ENCODE assay signal across 8 cellular contexts in genomic region chr7:23490357-23491131, GRCh38. TPM values are rescaled to one million over a fixed set of nuclear protein-coding genes. Genes with fewer than 3 reads are reported as not detected.
DNase-seq lines count a peak whose midpoint lies in the region; ATAC-seq and TF ChIP-seq lines count a peak whose summit lies in the region.

No MANE protein-coding gene starts in this region.

- H3K4me3 ChIP-seq in Karpas-422 (ENCODE audit: low read length) = peak overlapping the region; percentile 66

- peaks cover 11% of the 10 kb centered on the region for H3K4me1 ChIP-seq in Karpas-422 (ENCODE audit: low read length)

- no peaks in the 10 kb centered on the region for H3K9me3 Mint-ChIP-seq in activated CD4-positive, alpha-beta memory T cell treated with anti-CD3 and anti-CD28 coated beads, Interleukin-2, amount 10 ng/mL, durations not matched to agents 7 days and 5 days
- no peaks in the 10 kb centered on the region for H3K9me3 Mint-ChIP-seq in naive thymus-derived CD8-positive, alpha-beta T cell

- no peaks in the 10 kb centered on the region for H3K9me2 ChIP-seq in Karpas-422 (replicated peaks; ENCODE audit: insufficient read depth, low read length)

- H3K4me2 ChIP-seq in Karpas-422 (ENCODE audit: low read depth, low read length, poor library complexity, severe bottlenecking) = peak overlapping the region; percentile 82

- H3K27me3 Mint-ChIP-seq in activated CD4-positive, alpha-beta memory T cell treated with anti-CD3 and anti-CD28 coated beads, Interleukin-2, amount 10 ng/mL, durations not matched to agents 7 days and 5 days = no peaks in the 10 kb centered on the region
- H3K27me3 Mint-ChIP-seq in naive thymus-derived CD8-positive, alpha-beta T cell = no peaks in the 10 kb centered on the region

- intact Hi-C loops in posterior vena cava (cut with DNase I) = no loop called here

- POLR2A ChIA-PET in activated CD4-positive, alpha-beta memory T cell treated with anti-CD3 and anti-CD28 coated beads, Interleukin-2, amount 10 ng/mL, durations not matched to agents 7 days and 5 days (lab: Charles Lee) = interaction anchor here (0.9 to 1.8 kb wide), 8 partner anchors 16 to 191 kb away, joined by 3 to 7 read pairs (median 5); partner anchors contain the start of gene MALSU1
- POLR2A ChIA-PET in naive thymus-derived CD8-positive, alpha-beta T cell (lab: Charles Lee) = interaction anchor here (0.6 to 1.4 kb wide), 3 partner anchors 11 to 385 kb away, joined by 5 to 9 read pairs (median 5); partner anchors contain the start of gene KLHL7

- peak overlapping the region; percentile 76 for H3K27ac Mint-ChIP-seq in activated CD4-positive, alpha-beta memory T cell treated with anti-CD3 and anti-CD28 coated beads, Interleukin-2, amount 10 ng/mL, durations not matched to agents 7 days and 5 days
- peak overlapping the region; percentile 59 to 92 (median 86) for H3K27ac Mint-ChIP-seq in naive thymus-derived CD8-positive, alpha-beta T cell

- H3K36me3 ChIP-seq in Karpas-422 (ENCODE audit: insufficient read depth, low read length) = no peaks in the 10 kb centered on the region

- H4K20me1 ChIP-seq in Karpas-422 (ENCODE audit: insufficient read depth, low read depth, low read length) = no peaks in the 10 kb centered on the region

- peak overlapping the region; percentile 67; the same call in 1 of the 2 replicates for H2AFZ ChIP-seq in Karpas-422 (ENCODE audit: low read length)

- DNase-seq in Caki2 (ENCODE audit: low read depth) = peak; percentile 57
- DNase-seq in Karpas-422 = peak; percentile 82
- peak; percentile 63 for DNase-seq in activated CD4-positive, alpha-beta memory T cell treated with anti-CD3 and anti-CD28 coated beads, Interleukin-2, amount 10 ng/mL, durations not matched to agents 7 days and 5 days
- peak; percentile 69 to 80 for DNase-seq in erythroblast (lab: John Stamatoyannopoulos, UW)
- peak; percentile 43 to 76 (median 59) for DNase-seq in naive thymus-derived CD8-positive, alpha-beta T cell
- no peak for DNase-seq in posterior vena cava (ENCODE audit: low spot score)
- DNase-seq in RPMI8226 = no peak

- peak overlapping the region; percentile 77 for H3K9ac ChIP-seq in Karpas-422 (ENCODE audit: low read length)

- H3K4me3 Mint-ChIP-seq in activated CD4-positive, alpha-beta memory T cell treated with anti-CD3 and anti-CD28 coated beads, Interleukin-2, amount 10 ng/mL, durations not matched to agents 7 days and 5 days = peak overlapping the region; percentile 79
- H3K4me3 Mint-ChIP-seq in naive thymus-derived CD8-positive, alpha-beta T cell = peak overlapping the region; percentile 77 to 90 (median 85)

- H3K27me3 ChIP-seq in Karpas-422 (ENCODE audit: low read length) = no peaks in the 10 kb centered on the region

- peaks cover 9% of the 10 kb centered on the region for H3K36me3 Mint-ChIP-seq in activated CD4-positive, alpha-beta memory T cell treated with anti-CD3 and anti-CD28 coated beads, Interleukin-2, amount 10 ng/mL, durations not matched to agents 7 days and 5 days (ENCODE audit: low read depth)
- H3K36me3 Mint-ChIP-seq in naive thymus-derived CD8-positive, alpha-beta T cell = no peaks in the 10 kb centered on the region

- CTCF ChIA-PET in activated CD4-positive, alpha-beta memory T cell treated with anti-CD3 and anti-CD28 coated beads, Interleukin-2, amount 10 ng/mL, durations not matched to agents 7 days and 5 days (lab: Charles Lee) = interaction anchor here (0.6 to 1.3 kb wide), 8 partner anchors 7 to 217 kb away, joined by 3 to 5 read pairs (median 3); no protein-coding TSS in a partner anchor

- in situ Hi-C loops in Caki2 (cut with HindIII; ENCODE audit: low pct_unique_long_range_greater_than_20kb, low sequenced_read_pairs) = no loop called here

- H3K79me2 ChIP-seq in Karpas-422 (ENCODE audit: low read length) = no peaks in the 10 kb centered on the region

- H3K27ac ChIP-seq in Karpas-422 (ENCODE audit: low read length) = peak overlapping the region; percentile 80

- ATAC-seq in GM19463 (IDR thresholded peaks at IDR 0.05; ENCODE audit: unreplicated experiment) = peak; percentile 85
- ATAC-seq in naive thymus-derived CD8-positive, alpha-beta T cell = peak; percentile 85 to 96

- TF ChIP-seq POLR2A in erythroblast (IDR thresholded peaks at IDR 0.05; ENCODE audit: low read length) = no peak

- peaks cover 6% of the 10 kb centered on the region for H3K4me1 Mint-ChIP-seq in activated CD4-positive, alpha-beta memory T cell treated with anti-CD3 and anti-CD28 coated beads, Interleukin-2, amount 10 ng/mL, durations not matched to agents 7 days and 5 days
- H3K4me1 Mint-ChIP-seq in naive thymus-derived CD8-positive, alpha-beta T cell = peaks cover 0 to 11% (median 7%) of the 10 kb centered on the region in 4 donors

- H3K9me3 ChIP-seq in Karpas-422 (ENCODE audit: low read length) = no peaks in the 10 kb centered on the region

RNA-seq across cellular contexts. Expression of gene IGF2BP3, which starts 20.3 kb away (rescaled TPM):
- 68.3 and 72.6 TPM in 2 replicates for total RNA-seq in Caki2 (2014; rRNA removed; shearing (Covaris generic); ENCODE audit: low replicate concordance)
- total RNA-seq in Karpas-422 (2014; rRNA removed; shearing (Covaris generic); ENCODE audit: low replicate concordance) = 61.5 and 120 TPM in 2 replicates
- under 1 TPM; 0.48 to 0.68 TPM for total RNA-seq in activated CD4-positive, alpha-beta memory T cell treated with anti-CD3 and anti-CD28 coated beads, Interleukin-2, amount 10 ng/mL, durations not matched to agents 7 days and 5 days
- total RNA-seq in naive thymus-derived CD8-positive, alpha-beta T cell = not detected
- under 1 TPM in 2 of 3 donors, not detected in 1; 0.09 to 0.64 TPM for polyA plus RNA-seq in naive thymus-derived CD8-positive, alpha-beta T cell
- total RNA-seq in posterior vena cava = under 1 TPM; 0.48 to 0.51 TPM

RNA-seq across cellular contexts. Expression of gene TRA2A, which starts 41.2 kb away (rescaled TPM):
- total RNA-seq in Caki2 (2014; rRNA removed; shearing (Covaris generic); ENCODE audit: low replicate concordance) = 12.6 and 32.5 TPM in 2 replicates
- 34.3 and 34.5 TPM in 2 replicates for total RNA-seq in Karpas-422 (2014; rRNA removed; shearing (Covaris generic); ENCODE audit: low replicate concordance)
- 100 to 1,000 TPM in 1 of 2 experiments, 10 to 100 TPM in 1; 98.1 to 104 TPM for total RNA-seq in activated CD4-positive, alpha-beta memory T cell treated with anti-CD3 and anti-CD28 coated beads, Interleukin-2, amount 10 ng/mL, durations not matched to agents 7 days and 5 days
- 100 to 1,000 TPM; 155 to 157 TPM for total RNA-seq in naive thymus-derived CD8-positive, alpha-beta T cell
- 10 to 100 TPM; 33.7 to 57.7 (median 54.7) TPM for polyA plus RNA-seq in naive thymus-derived CD8-positive, alpha-beta T cell
- 10 to 100 TPM; 51.1 to 52.2 TPM for total RNA-seq in posterior vena cava

Comparison
In these comparisons a context has a peak if more than half of its experiments do, and no peak if none do; other contexts are left out.
1. DNase-seq: peak in Caki2 (single experiment), Karpas-422 (single experiment), activated CD4-positive, alpha-beta memory T cell treated with anti-CD3 and anti-CD28 coated beads, Interleukin-2, amount 10 ng/mL, durations not matched to agents 7 days and 5 days (single experiment), erythroblast (2 of 2) and naive thymus-derived CD8-positive, alpha-beta T cell (10 of 10); none in posterior vena cava (single experiment) and RPMI8226 (single experiment).
2. RNA of gene IGF2BP3, which starts 20.3 kb away (total RNA-seq): 61.5 to 120 TPM in Karpas-422 and 68.3 to 72.6 TPM in Caki2; 0.48 to 0.68 TPM in activated CD4-positive, alpha-beta memory T cell treated with anti-CD3 and anti-CD28 coated beads, Interleukin-2, amount 10 ng/mL, durations not matched to agents 7 days and 5 days, 0.48 to 0.51 TPM in posterior vena cava and not detected in naive thymus-derived CD8-positive, alpha-beta T cell; every median in the first group is over 10 times any median in the second.